11 cellular contexts compared by ENCODE assay signal in genomic region chr5:4563400-4563799, GRCh38.
DNase-seq lines count a peak whose midpoint lies in the region; ATAC-seq, FAIRE-seq and TF ChIP-seq lines count a peak whose summit lies in the region.
"Had no signal": no experiment of that assay in that cellular context is flagged by ENCODE, and none has a peak within 500 bp of the region (broad histone marks: within the 10 kb centered on the region; RNA-seq: fewer than 3 reads in every experiment).

No MANE protein-coding gene starts in this region.

- no peaks in the 10 kb centered on the region for H3K4me1 ChIP-seq in kidney (ENCODE audit: control insufficient read depth in 1 of 2, insufficient read depth in 1 of 2, low read depth in 1 of 2, low read length in 2 of 2)
- H3K4me1 ChIP-seq: A549 had no signal

- no peak overlapping the region for H3K9ac ChIP-seq in kidney (ENCODE audit: low read length in 2 of 2)

- DNase-seq in NCI-H1092 treated with DMSO at 0.1 percent for 48 hours (lab: John Stamatoyannopoulos, UW) (peak; percentile 5), NCI-H1092 (lab: John Stamatoyannopoulos, UW) (no peak), NCI-H524 (lab: John Stamatoyannopoulos, UW) (peak; percentile 52 to 87), myocyte (ENCODE audit: low read depth) (peak; percentile 11), amygdala (lab: John Stamatoyannopoulos, UW) (no peak), kidney (no peak)
- DNase-seq: hippocampal formation had no signal

- no peak overlapping the region for H3K27ac ChIP-seq in kidney (ENCODE audit: low read depth in 2 of 2, low read length in 2 of 2)
- H3K27ac ChIP-seq: A549 had no signal

- no peak for ATAC-seq in GM18520 (IDR thresholded peaks at IDR 0.05; ENCODE audit: unreplicated experiment)
- ATAC-seq: A549; stimulated activated effector memory CD8-positive, alpha-beta T cell treated with anti-CD3 and anti-CD28 coated beads, Interleukin-12 subunit alpha, Interleukin-12 subunit beta, amount 100 ng/mL, for 72 hours had no signal

- H3K36me3 ChIP-seq in kidney (ENCODE audit: control insufficient read depth in 1 of 2, insufficient read depth in 2 of 2, low read length in 2 of 2), result no peaks in the 10 kb centered on the region

- no peak overlapping the region for H3K4me3 Mint-ChIP-seq in brain
- H3K4me3 Mint-ChIP-seq: stimulated activated effector memory CD8-positive, alpha-beta T cell treated with anti-CD3 and anti-CD28 coated beads, Interleukin-12 subunit alpha, Interleukin-12 subunit beta, amount 100 ng/mL, for 72 hours had no signal

- intact Hi-C loops in kidney (cut with DNase I), result no loop called here

- peaks cover 9% of the 10 kb centered on the region for H3K36me3 Mint-ChIP-seq in brain
- H3K36me3 Mint-ChIP-seq: stimulated activated effector memory CD8-positive, alpha-beta T cell treated with anti-CD3 and anti-CD28 coated beads, Interleukin-12 subunit alpha, Interleukin-12 subunit beta, amount 100 ng/mL, for 72 hours had no signal

- H3K9me3 ChIP-seq in kidney (ENCODE audit: control insufficient read depth in 1 of 2, low read length in 2 of 2), result peaks cover 0 to 10% of the 10 kb centered on the region in 2 donors
- H3K9me3 ChIP-seq: A549 had no signal

- FAIRE-seq in kidney (lab: Jason Lieb, UNC), result no peak
- FAIRE-seq: A549 had no signal

- no peak overlapping the region for H3K4me3 ChIP-seq in kidney (ENCODE audit: low read length in 2 of 2)
- H3K4me3 ChIP-seq: A549 had no signal

- TF ChIP-seq CTCF in brain (conservative IDR thresholded peaks at IDR 0.05) (peak; percentile 22 to 68), kidney (IDR thresholded peaks at IDR 0.05; ENCODE audit: borderline replicate concordance, extremely low read depth, insufficient read depth) (no peak)

- peaks cover 20 to 40% (median 31%) of the 10 kb centered on the region in 5 experiments for H3K9me3 Mint-ChIP-seq in brain

- no peak overlapping the region for H3K27ac Mint-ChIP-seq in brain
- H3K27ac Mint-ChIP-seq: stimulated activated effector memory CD8-positive, alpha-beta T cell treated with anti-CD3 and anti-CD28 coated beads, Interleukin-12 subunit alpha, Interleukin-12 subunit beta, amount 100 ng/mL, for 72 hours had no signal

- H3K4me1 Mint-ChIP-seq in brain, result no peaks in the 10 kb centered on the region
- H3K4me1 Mint-ChIP-seq: stimulated activated effector memory CD8-positive, alpha-beta T cell treated with anti-CD3 and anti-CD28 coated beads, Interleukin-12 subunit alpha, Interleukin-12 subunit beta, amount 100 ng/mL, for 72 hours had no signal

- peaks cover 49% of the 10 kb centered on the region for H3K27me3 Mint-ChIP-seq in brain

Comparison
In these comparisons a context has a peak if more than half of its experiments do, and no peak if none do; other contexts are left out.
1. DNase-seq: peak in NCI-H1092 treated with DMSO at 0.1 percent for 48 hours (single experiment), NCI-H524 (2 of 2) and myocyte (single experiment); none in NCI-H1092 (single experiment), amygdala (0 of 56) and kidney (single experiment).